21 cellular contexts compared by ENCODE assay signal in genomic region chr6:155090166-155090565, GRCh38.
DNase-seq lines count a peak whose midpoint lies in the region; ATAC-seq, FAIRE-seq and TF ChIP-seq lines count a peak whose summit lies in the region.
"Had no signal": no experiment of that assay in that cellular context is flagged by ENCODE, and none has a peak within 500 bp of the region (broad histone marks: within the 10 kb centered on the region; RNA-seq: fewer than 3 reads in every experiment).

No MANE protein-coding gene starts in this region.

- no peak for TF ChIP-seq CTCF in HFFc6 (IDR thresholded peaks at IDR 0.05)

- peaks cover 10% of the 10 kb centered on the region; the same call in 1 of the 2 replicates for H3K36me3 Mint-ChIP-seq in HFFc6 (ENCODE audit: low read depth)
- H3K36me3 Mint-ChIP-seq: CD4-positive, alpha-beta memory T cell had no signal

- ATAC-seq in GM18511 (IDR thresholded peaks at IDR 0.05; ENCODE audit: unreplicated experiment): no peak
- no peak for ATAC-seq in HG03342 (IDR thresholded peaks at IDR 0.05; ENCODE audit: unreplicated experiment)
- no peak for ATAC-seq in GM21381 (IDR thresholded peaks at IDR 0.05; ENCODE audit: unreplicated experiment)

- no peaks in the 10 kb centered on the region for H3K9me3 Mint-ChIP-seq in HFFc6
- H3K9me3 Mint-ChIP-seq: CD4-positive, alpha-beta memory T cell; T-helper 1 cell treated with Interleukin-12 subunit alpha and Interleukin-12 subunit beta and Interleukin-4 antibody, amounts not matched to agents 30 μg/mL and 1 μg/mL, for 36 hours had no signal

- H3K27ac Mint-ChIP-seq in HFFc6: peak overlapping the region; percentile 63
- H3K27ac Mint-ChIP-seq: CD4-positive, alpha-beta memory T cell; T-helper 1 cell treated with Interleukin-12 subunit alpha and Interleukin-12 subunit beta and Interleukin-4 antibody, amounts not matched to agents 30 μg/mL and 1 μg/mL, for 36 hours had no signal

- FAIRE-seq in RCC 7860 (lab: Jason Lieb, UNC): peak; percentile 69
- no peak for FAIRE-seq in urothelium cell line (lab: Jason Lieb, UNC)
- FAIRE-seq: G401.6, GM18507, H54, HepG2 had no signal

- DNase-seq in HFFc6 (no peak), RCC 7860 (ENCODE audit: low spot score) (peak; percentile 76), glomerular visceral epithelial cell (ENCODE audit: extremely low spot score) (peak; percentile 58), retina (peak; percentile 13), urothelium cell line (ENCODE audit: low spot score) (no peak)
- DNase-seq: CD4-positive, alpha-beta memory T cell; DMS153; KBM-7; NCI-H1417 treated with DMSO at 0.1 percent for 48 hours; NCI-H187 treated with DMSO at 0.1 percent for 48 hours; NCI-H510A treated with DMSO at 0.1 percent for 48 hours; NCI-H748 treated with DMSO at 0.1 percent for 48 hours; SIG-M5 had no signal

- peaks cover 51% of the 10 kb centered on the region for H3K4me1 Mint-ChIP-seq in HFFc6 (ENCODE audit: low read depth)

- no peak overlapping the region for H3K4me3 Mint-ChIP-seq in HFFc6
- H3K4me3 Mint-ChIP-seq: CD4-positive, alpha-beta memory T cell; T-helper 1 cell treated with Interleukin-12 subunit alpha and Interleukin-12 subunit beta and Interleukin-4 antibody, amounts not matched to agents 30 μg/mL and 1 μg/mL, for 36 hours had no signal

- H3K27me3 Mint-ChIP-seq in HFFc6 (ENCODE audit: insufficient read depth): no peaks in the 10 kb centered on the region
- H3K27me3 Mint-ChIP-seq: CD4-positive, alpha-beta memory T cell had no signal

Comparison
In these comparisons a context has a peak if more than half of its experiments do, and no peak if none do; other contexts are left out.
1. DNase-seq: peak in RCC 7860 (single experiment), glomerular visceral epithelial cell (single experiment) and retina (single experiment); none in HFFc6 (single experiment) and urothelium cell line (single experiment).